Comparison of ENCODE assay signal across 9 cellular contexts in the genomic region with DNA sequence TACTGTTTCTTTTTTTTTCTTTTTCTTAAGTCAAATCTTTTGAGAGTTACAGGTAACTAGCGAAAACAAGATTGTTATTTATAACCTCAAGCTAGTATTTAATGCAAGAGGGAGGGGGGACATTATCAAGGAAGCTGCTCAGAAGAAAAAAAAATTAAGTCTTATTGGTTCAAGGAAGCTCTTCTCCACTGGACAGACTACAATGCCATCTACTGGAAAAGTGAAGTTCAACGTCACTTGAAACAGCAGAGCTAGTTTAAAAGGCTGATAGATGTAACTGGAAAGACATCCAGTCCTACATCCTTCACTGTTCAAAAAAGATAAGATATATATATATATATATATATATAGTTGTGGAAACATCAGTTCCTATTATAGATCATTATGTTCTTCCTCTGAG.
DNase-seq lines count a peak whose midpoint lies in the region; ATAC-seq and TF ChIP-seq lines count a peak whose summit lies in the region.
"Had no signal": no experiment of that assay in that cellular context is flagged by ENCODE, and none has a peak within 500 bp of the region (broad histone marks: within the 10 kb centered on the region; RNA-seq: fewer than 3 reads in every experiment).

No MANE protein-coding gene starts in this region.

- intact Hi-C loops in esophagus muscularis mucosa (cut with DNase I) = no loop called here

- H3K27ac ChIP-seq in KMS-11 = no peak overlapping the region
- no peak overlapping the region for H3K27ac ChIP-seq in esophagus muscularis mucosa (replicated peaks in 1 of 4)

- H3K27me3 ChIP-seq in KMS-11 (ENCODE audit: insufficient read depth, low read depth) (no peaks in the 10 kb centered on the region), esophagus muscularis mucosa (no peaks in the 10 kb centered on the region)

- H3K36me3 ChIP-seq in KMS-11 (ENCODE audit: insufficient read depth) (no peaks in the 10 kb centered on the region), esophagus muscularis mucosa (no peaks in the 10 kb centered on the region)

- TF ChIP-seq POLR2A in esophagus muscularis mucosa (IDR thresholded peaks at IDR 0.05; ENCODE audit: low read depth) = no peak

- H3K4me2 ChIP-seq in KMS-11 = no peak overlapping the region

- DNase-seq in DMS153 treated with DMSO at 0.1 percent for 48 hours (lab: John Stamatoyannopoulos, UW; ENCODE audit: unreplicated experiment) (peak; percentile 54), RKO (ENCODE audit: low spot score) (peak; percentile 80), esophagus muscularis mucosa (ENCODE audit: extremely low spot score) (no peak), pons (ENCODE audit: low spot score) (peak; percentile 91)
- DNase-seq in activated effector memory CD4-positive, alpha-beta T cell treated with Interleukin-2 at 50 U/mL for 16 hours = no peak
- DNase-seq: left cardiac atrium had no signal

- H3K4me3 ChIP-seq in KMS-11 (IDR thresholded peaks at IDR 0.05; ENCODE audit: insufficient read depth, low read depth, low read length) (no peak overlapping the region), esophagus muscularis mucosa (no peak overlapping the region)

- no peaks in the 10 kb centered on the region for H3K79me2 ChIP-seq in KMS-11 (ENCODE audit: insufficient read depth, low read depth)

- WGBS in esophagus muscularis mucosa = 22% methylated on average over 2 of the region's 2 CpGs

- H4K20me1 ChIP-seq in KMS-11 (ENCODE audit: insufficient read depth) = no peaks in the 10 kb centered on the region

- no peak overlapping the region for H3K9ac ChIP-seq in KMS-11

- ATAC-seq in GM21447 (IDR thresholded peaks at IDR 0.05; ENCODE audit: unreplicated experiment) (no peak), GM18870 (IDR thresholded peaks at IDR 0.05; ENCODE audit: unreplicated experiment) (no peak)

- TF ChIP-seq CTCF in KMS-11 (conservative IDR thresholded peaks at IDR 0.05; ENCODE audit: low read depth, low read length) = peak; percentile 45; the same call in 1 of the 2 replicates
- peak; percentile 37 to 56 (median 48) for TF ChIP-seq CTCF in esophagus muscularis mucosa (IDR thresholded peaks at IDR 0.05)

- H2AFZ ChIP-seq in KMS-11 (ENCODE audit: low read depth) = no peak overlapping the region

- H3K9me3 ChIP-seq in esophagus muscularis mucosa = no peaks in the 10 kb centered on the region

- H3K4me1 ChIP-seq in KMS-11 (ENCODE audit: low read depth, poor library complexity, severe bottlenecking) = no peaks in the 10 kb centered on the region
- no peaks in the 10 kb centered on the region for H3K4me1 ChIP-seq in esophagus muscularis mucosa

- TF ChIP-seq EP300 in esophagus muscularis mucosa (IDR thresholded peaks at IDR 0.05) = no peak

Comparison
In these comparisons a context has a peak if more than half of its experiments do, and no peak if none do; other contexts are left out.
1. DNase-seq: peak in DMS153 treated with DMSO at 0.1 percent for 48 hours (single experiment), RKO (single experiment) and pons (single experiment); none in esophagus muscularis mucosa (single experiment) and activated effector memory CD4-positive, alpha-beta T cell treated with Interleukin-2 at 50 U/mL for 16 hours (single experiment).